ENCODE assay signal across 25 cellular contexts in the genomic region with DNA sequence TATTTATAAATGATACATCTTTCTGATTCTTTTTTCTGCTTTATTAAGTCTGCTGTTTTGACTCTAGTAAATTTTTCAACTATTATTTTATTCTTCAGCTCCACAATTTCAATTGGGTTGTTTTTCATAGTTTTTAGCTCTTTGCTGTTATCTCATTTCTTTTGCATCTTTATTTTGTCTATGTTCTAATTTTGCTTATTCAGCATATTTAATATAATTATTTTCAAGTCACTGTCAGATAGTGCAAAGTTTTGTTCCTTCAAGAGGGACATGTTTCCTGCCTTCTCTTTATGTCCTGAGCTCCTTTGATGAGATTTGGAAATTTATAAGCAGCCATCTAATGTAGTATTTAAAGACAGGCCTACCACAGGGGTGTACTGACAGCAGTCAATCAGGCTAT.
DNase-seq lines count a peak whose midpoint lies in the region; ATAC-seq, FAIRE-seq and TF ChIP-seq lines count a peak whose summit lies in the region.
"Had no signal": no experiment of that assay in that cellular context is flagged by ENCODE, and none has a peak within 500 bp of the region (broad histone marks: within the 10 kb centered on the region; RNA-seq: fewer than 3 reads in every experiment).

No MANE protein-coding gene starts in this region.

- TF ChIP-seq EP300 in A549 (IDR thresholded peaks at IDR 0.05) (no peak), K562 (IDR thresholded peaks at IDR 0.05; ENCODE audit: low read length) (no peak)

- in situ Hi-C loops in K562 (cut with MboI), result no loop called here

- no peak for ATAC-seq in A549
- ATAC-seq in K562, result no peak
- ATAC-seq in GM21447 (IDR thresholded peaks at IDR 0.05; ENCODE audit: unreplicated experiment), result no peak
- ATAC-seq: CD8-positive, alpha-beta T cell; GM12878 had no signal

- TF ChIP-seq CTCF in A549 (IDR thresholded peaks at IDR 0.05), result no peak
- TF ChIP-seq CTCF in K562 (IDR thresholded peaks at IDR 0.05 in 2 of 3, conservative IDR thresholded peaks at IDR 0.05 in 1 of 3; ENCODE audit: insufficient read depth in 2 of 3, low read depth in 1 of 3, low read length in 3 of 3), result no peak
- no peak for TF ChIP-seq CTCF in endodermal cell (conservative IDR thresholded peaks at IDR 0.05)

- no peaks in the 10 kb centered on the region for H3K9me1 ChIP-seq in K562 (ENCODE audit: control insufficient read depth, insufficient read depth, low read length)

- H3K9ac ChIP-seq in HUES64 (ENCODE audit: low read depth, low read length) (no peak overlapping the region), K562 (ENCODE audit: insufficient read depth in 1 of 2, low read depth in 2 of 2, low read length in 2 of 2) (no peak overlapping the region), endodermal cell (ENCODE audit: extremely low read depth, low read length, poor library complexity, severe bottlenecking) (no peak overlapping the region)
- H3K9ac ChIP-seq: BLaER1 treated with 17β-estradiol and CSF1 and Interleukin-3, amounts not matched to agents 10 nM and 100 nM had no signal

- H3K4me1 ChIP-seq in A549 (no peaks in the 10 kb centered on the region), HUES64 (ENCODE audit: insufficient read depth, low read length) (no peaks in the 10 kb centered on the region), K562 (replicated peaks in 1 of 2; ENCODE audit: control insufficient read depth in 2 of 2, insufficient read depth in 2 of 2, low read length in 2 of 2) (no peaks in the 10 kb centered on the region), endodermal cell (ENCODE audit: control insufficient read depth, insufficient read depth, low read length) (no peaks in the 10 kb centered on the region)
- H3K4me1 ChIP-seq: Caco-2 had no signal

- peaks cover 2% of the 10 kb centered on the region for H3K36me3 Mint-ChIP-seq in endodermal cell (ENCODE audit: low read depth)
- H3K36me3 Mint-ChIP-seq: CD8-positive, alpha-beta T cell had no signal

- no peak overlapping the region for H3K4me3 ChIP-seq in A549
- H3K4me3 ChIP-seq in HUES64 (ENCODE audit: low read length), result peak overlapping the region; percentile 4; the same call in 1 of the 2 replicates
- H3K4me3 ChIP-seq in K562, result no peak overlapping the region
- peak overlapping the region; percentile 35 for H3K4me3 ChIP-seq in endodermal cell (ENCODE audit: low read length)
- H3K4me3 ChIP-seq: BLaER1 treated with 17β-estradiol and CSF1 and Interleukin-3, amounts not matched to agents 10 nM and 100 nM; GM12878 had no signal

- no peak overlapping the region for H3K27ac Mint-ChIP-seq in endodermal cell
- H3K27ac Mint-ChIP-seq: B cell; CD4-positive, alpha-beta T cell; CD8-positive, alpha-beta T cell had no signal

- H3K4me3 Mint-ChIP-seq in endodermal cell, result no peak overlapping the region
- H3K4me3 Mint-ChIP-seq: B cell; CD4-positive, alpha-beta T cell; CD8-positive, alpha-beta T cell had no signal

- no peaks in the 10 kb centered on the region for H3K36me3 ChIP-seq in HUES64 (ENCODE audit: insufficient read depth, low read length)
- no peaks in the 10 kb centered on the region for H3K36me3 ChIP-seq in K562 (ENCODE audit: control insufficient read depth, insufficient read depth, low read length)
- H3K36me3 ChIP-seq in endodermal cell (ENCODE audit: control insufficient read depth, insufficient read depth, low read length), result no peaks in the 10 kb centered on the region
- H3K36me3 ChIP-seq: BLaER1 treated with 17β-estradiol and CSF1 and Interleukin-3, amounts not matched to agents 10 nM and 100 nM had no signal

- CTCF ChIA-PET in A549 (lab: Yijun Ruan, JAX) (no interaction called here), K562 (lab: Yijun Ruan, JAX; ENCODE audit: low intra/inter-chr PET ratio) (no interaction called here)

- H3K79me2 ChIP-seq in K562 (ENCODE audit: control insufficient read depth, insufficient read depth, low read length), result no peaks in the 10 kb centered on the region

- H3K27me3 ChIP-seq in HUES64 (ENCODE audit: insufficient read depth, low read length) (no peaks in the 10 kb centered on the region), K562 (ENCODE audit: control insufficient read depth in 2 of 2, insufficient read depth in 2 of 2, low read length in 2 of 2) (no peaks in the 10 kb centered on the region), endodermal cell (ENCODE audit: control insufficient read depth, insufficient read depth, low read length, poor library complexity, severe bottlenecking) (no peaks in the 10 kb centered on the region)
- H3K27me3 ChIP-seq: BLaER1 treated with 17β-estradiol and CSF1 and Interleukin-3, amounts not matched to agents 10 nM and 100 nM had no signal

- FAIRE-seq in A549 (lab: Jason Lieb, UNC) (no peak), K562 (lab: Jason Lieb, UNC) (no peak)
- FAIRE-seq: A204.1, D721Med, G401.6, GM12892, GM18507, GM19239 had no signal

- intact Hi-C loops in K562 (cut with micrococcal nuclease), result no loop called here

- no peak for TF ChIP-seq RAD21 in A549 (conservative IDR thresholded peaks at IDR 0.05 in 1 of 2, IDR thresholded peaks at IDR 0.05 in 1 of 2)
- TF ChIP-seq RAD21 in K562 (CRISPR knock-in tag; conservative IDR thresholded peaks at IDR 0.05 in 1 of 2, IDR thresholded peaks at IDR 0.05 in 1 of 2), result no peak

- no peaks in the 10 kb centered on the region for H3K4me1 Mint-ChIP-seq in endodermal cell
- H3K4me1 Mint-ChIP-seq: B cell had no signal

- H3K9me3 ChIP-seq in A549 (peaks cover 19% of the 10 kb centered on the region; the same call in 2 of the 3 replicates), HUES64 (ENCODE audit: insufficient read depth, low read depth, low read length) (peaks cover 98% of the 10 kb centered on the region), K562 (replicated peaks; ENCODE audit: control insufficient read depth, insufficient read depth, low read depth, low read length) (no peaks in the 10 kb centered on the region; the same call in 1 of the 2 replicates), endodermal cell (ENCODE audit: control insufficient read depth, low read length) (peaks cover 91% of the 10 kb centered on the region)

- H3K4me2 ChIP-seq in A549 (no peak overlapping the region), K562 (ENCODE audit: insufficient read depth, low read length) (no peak overlapping the region)

- no TSS peak for BruUV-seq in K562 (replicated peaks; lab: Mats Ljungman, UMichigan)

- POLR2A ChIA-PET in A549 (lab: Yijun Ruan, JAX) (no interaction called here), K562 (lab: Yijun Ruan, JAX) (no interaction called here)

- H2AFZ ChIP-seq in K562 (ENCODE audit: low read depth, low read length), result no peak overlapping the region

- TF ChIP-seq POLR2A in A549 (IDR thresholded peaks at IDR 0.05; ENCODE audit: low read length) (no peak), K562 (conservative IDR thresholded peaks at IDR 0.05) (no peak)

- H4K20me1 ChIP-seq in K562 (replicated peaks; ENCODE audit: control insufficient read depth, insufficient read depth, low read length), result no peaks in the 10 kb centered on the region
- H4K20me1 ChIP-seq: BLaER1 treated with 17β-estradiol and CSF1 and Interleukin-3, amounts not matched to agents 10 nM and 100 nM had no signal

- H3K9me3 Mint-ChIP-seq in endodermal cell, result peaks cover 79% of the 10 kb centered on the region

- H3K27ac ChIP-seq in A549 (no peak overlapping the region), HUES64 (ENCODE audit: low read depth, low read length) (no peak overlapping the region), K562 (ENCODE audit: extremely low read depth, low read depth, low read length) (no peak overlapping the region), endodermal cell (ENCODE audit: low read depth, low read length) (no peak overlapping the region)
- H3K27ac ChIP-seq: BLaER1 treated with 17β-estradiol and CSF1 and Interleukin-3, amounts not matched to agents 10 nM and 100 nM; C4-2B had no signal

- DNase-seq in A549 (ENCODE audit: low read depth in 1 of 2, low spot score in 1 of 2) (no peak), K562 (ENCODE audit: extremely low read depth in 1 of 4, low spot score in 3 of 4) (no peak), endodermal cell (no peak), NCI-H2081 (lab: John Stamatoyannopoulos, UW) (no peak), retina (no peak)
- DNase-seq: 8988T; AML-193; Caco-2; Calu3; CD4-positive, alpha-beta T cell; CD8-positive, alpha-beta T cell; DMS79 treated with DMSO at 0.1 percent for 48 hours; GF-D8 had no signal

- no peaks in the 10 kb centered on the region for H3K27me3 Mint-ChIP-seq in endodermal cell (ENCODE audit: insufficient read depth)
- H3K27me3 Mint-ChIP-seq: B cell; CD4-positive, alpha-beta T cell had no signal

TF ChIP-seq in A549, 52 proteins besides CTCF, POLR2A, EP300 and RAD21:
- TF ChIP-seq, protein P1, sequence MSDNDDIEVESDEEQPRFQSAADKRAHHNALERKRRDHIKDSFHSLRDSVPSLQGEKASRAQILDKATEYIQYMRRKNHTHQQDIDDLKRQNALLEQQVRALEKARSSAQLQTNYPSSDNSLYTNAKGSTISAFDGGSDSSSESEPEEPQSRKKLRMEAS (IDR thresholded peaks at IDR 0.05), result no peak
- peak; percentile 96 for TF ChIP-seq MAFK (IDR thresholded peaks at IDR 0.05; ENCODE audit: partially characterized antibody)
TF ChIP-seq in A549: peak in this region for 1.

TF ChIP-seq in K562, 482 proteins besides CTCF, POLR2A, EP300 and RAD21:
- TF ChIP-seq MAFK (IDR thresholded peaks at IDR 0.05; ENCODE audit: low read length), result peak; percentile 98
- peak; percentile 95 for TF ChIP-seq MAFG (tag; conservative IDR thresholded peaks at IDR 0.05)
- peak; percentile 90 for TF ChIP-seq C11orf30 (IDR thresholded peaks at IDR 0.05; ENCODE audit: low read depth)
- peak; percentile 98 for TF ChIP-seq MAFF (IDR thresholded peaks at IDR 0.05; ENCODE audit: low read length)
- peak; percentile 97 for TF ChIP-seq ZNF316 (IDR thresholded peaks at IDR 0.05)
- no peak for TF ChIP-seq GTF2A2 (tag; IDR thresholded peaks at IDR 0.05)

Comparison
In these comparisons a context has a peak if more than half of its experiments do, and no peak if none do; other contexts are left out.
1. H3K4me3 ChIP-seq: peak in HUES64 (single experiment) and endodermal cell (single experiment); none in A549 (single experiment) and K562 (single experiment).